In the genomic region with DNA sequence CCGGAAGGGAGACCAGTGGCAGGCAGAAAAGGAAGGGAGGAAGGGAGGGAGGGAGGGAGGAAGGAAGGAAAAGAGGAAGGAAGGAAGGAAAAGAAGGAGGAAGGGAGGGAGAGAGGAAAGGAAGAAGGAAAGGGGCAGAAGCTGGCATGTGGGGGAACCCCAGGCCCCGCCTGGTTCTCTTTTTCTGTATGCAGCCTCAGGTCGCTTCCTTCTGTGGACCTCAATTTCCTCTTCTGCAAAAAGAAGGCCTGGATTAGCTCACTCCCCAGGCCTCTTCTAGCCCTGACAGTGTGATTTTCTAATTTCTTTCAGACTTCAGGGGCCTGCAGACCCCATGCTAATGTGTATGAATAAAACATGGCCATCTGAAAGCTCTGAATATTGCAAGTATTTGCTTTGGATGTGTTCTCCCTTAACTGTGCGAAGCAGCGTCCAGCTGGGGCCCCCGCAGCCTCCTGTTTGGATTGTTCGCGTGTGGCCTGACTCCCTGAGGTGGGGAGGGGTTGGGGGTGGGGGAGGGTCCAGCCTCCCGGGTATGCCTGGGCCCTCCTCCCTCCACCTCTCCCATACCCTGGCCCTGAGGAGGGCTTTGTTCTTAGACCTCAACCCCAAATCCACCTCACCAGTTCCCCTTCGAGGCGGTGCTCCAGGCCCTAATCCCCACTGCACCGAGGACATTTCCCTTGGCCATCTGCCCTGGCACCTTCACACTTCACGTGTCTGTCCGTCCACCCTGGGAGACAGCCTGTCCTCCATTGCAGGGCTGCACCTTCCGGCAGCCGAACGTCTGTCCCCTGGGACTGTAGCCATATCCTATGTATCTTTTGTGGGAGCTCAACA, we compare ENCODE assay signal across 15 cellular contexts.
DNase-seq lines count a peak whose midpoint lies in the region; ATAC-seq, FAIRE-seq and TF ChIP-seq lines count a peak whose summit lies in the region.
"Had no signal": no experiment of that assay in that cellular context is flagged by ENCODE, and none has a peak within 500 bp of the region (broad histone marks: within the 10 kb centered on the region; RNA-seq: fewer than 3 reads in every experiment).

No MANE protein-coding gene starts in this region.

- no peak for TF ChIP-seq EP300 in tibial nerve (IDR thresholded peaks at IDR 0.05)

- H3K4me3 Mint-ChIP-seq in WTC11 (no peak overlapping the region), neural crest cell (no peak overlapping the region)
- H3K4me3 Mint-ChIP-seq: activated CD4-positive, alpha-beta memory T cell treated with anti-CD3 and anti-CD28 coated beads for 36 hours; activated T-helper 17 cell treated with anti-CD3 and anti-CD28 coated beads, Interleukin-2, amount 50 U/mL, for 72 hours had no signal

- H3K36me3 ChIP-seq in tibial nerve: no peaks in the 10 kb centered on the region

- H3K27me3 Mint-ChIP-seq in WTC11 (ENCODE audit: low read depth) (peaks cover 3% of the 10 kb centered on the region; the same call in 1 of the 2 replicates), neural crest cell (ENCODE audit: low read depth) (no peaks in the 10 kb centered on the region)
- H3K27me3 Mint-ChIP-seq: activated CD4-positive, alpha-beta memory T cell treated with anti-CD3 and anti-CD28 coated beads for 36 hours; activated T-helper 17 cell treated with anti-CD3 and anti-CD28 coated beads, Interleukin-2, amount 50 U/mL, for 72 hours had no signal

- H3K4me1 ChIP-seq in tibial nerve: peaks cover 0 to 4% (median 0%) of the 10 kb centered on the region in 4 donors

- no peak overlapping the region for H3K4me3 ChIP-seq in NB4 (ENCODE audit: low read depth, low read length)
- no peak overlapping the region for H3K4me3 ChIP-seq in tibial nerve

- no peaks in the 10 kb centered on the region for H3K36me3 Mint-ChIP-seq in WTC11
- H3K36me3 Mint-ChIP-seq in neural crest cell (ENCODE audit: low read depth): no peaks in the 10 kb centered on the region
- H3K36me3 Mint-ChIP-seq: activated CD4-positive, alpha-beta memory T cell treated with anti-CD3 and anti-CD28 coated beads for 36 hours had no signal

- no peaks in the 10 kb centered on the region for H3K9me3 Mint-ChIP-seq in WTC11
- peaks cover 6% of the 10 kb centered on the region for H3K9me3 Mint-ChIP-seq in neural crest cell
- H3K9me3 Mint-ChIP-seq: activated CD4-positive, alpha-beta memory T cell treated with anti-CD3 and anti-CD28 coated beads for 36 hours; activated T-helper 17 cell treated with anti-CD3 and anti-CD28 coated beads, Interleukin-2, amount 50 U/mL, for 72 hours had no signal

- H3K4me1 Mint-ChIP-seq in WTC11 (peaks cover 7% of the 10 kb centered on the region), neural crest cell (peaks cover 8% of the 10 kb centered on the region)
- H3K4me1 Mint-ChIP-seq: activated T-helper 17 cell treated with anti-CD3 and anti-CD28 coated beads, Interleukin-2, amount 50 U/mL, for 72 hours had no signal

- ATAC-seq in WTC11 (peak; percentile 46; the same call in 1 of the 2 replicates), HG02884 (IDR thresholded peaks at IDR 0.05; ENCODE audit: unreplicated experiment) (no peak)
- ATAC-seq: activated T-helper 17 cell treated with anti-CD3 and anti-CD28 coated beads, Interleukin-2, amount 50 U/mL, for 72 hours had no signal

- DNase-seq in NCI-H2081 (lab: John Stamatoyannopoulos, UW): peak; percentile 32 to 61
- no peak for DNase-seq in NCI-H2081 treated with DMSO at 0.1 percent for 48 hours (lab: John Stamatoyannopoulos, UW)
- DNase-seq in NB4 (ENCODE audit: low read depth): peak; percentile 71
- DNase-seq in WTC11 (ENCODE audit: low spot score): no peak
- no peak for DNase-seq in neural crest cell (ENCODE audit: low read depth, low spot score)
- no peak for DNase-seq in RCC 7860 (ENCODE audit: low spot score)
- no peak for DNase-seq in tibial nerve (ENCODE audit: low spot score in 2 of 2)
- DNase-seq: activated CD4-positive, alpha-beta memory T cell treated with anti-CD3 and anti-CD28 coated beads for 36 hours; hippocampal formation; T-helper 2 cell had no signal

- TF ChIP-seq CTCF in NB4 (IDR thresholded peaks at IDR 0.05; ENCODE audit: low read depth, low read length) (no peak), WTC11 (IDR thresholded peaks at IDR 0.05) (no peak), neural crest cell (conservative IDR thresholded peaks at IDR 0.05) (no peak), tibial nerve (IDR thresholded peaks at IDR 0.05) (no peak)

- no peak for TF ChIP-seq POLR2A in NB4 (IDR thresholded peaks at IDR 0.05; ENCODE audit: extremely low read depth, insufficient read length)
- TF ChIP-seq POLR2A in tibial nerve (IDR thresholded peaks at IDR 0.05): no peak

- no peaks in the 10 kb centered on the region for H3K9me3 ChIP-seq in tibial nerve

- H3K27me3 ChIP-seq in tibial nerve: no peaks in the 10 kb centered on the region

- no peak overlapping the region for H3K27ac ChIP-seq in tibial nerve
- H3K27ac ChIP-seq: KMS-11 had no signal

- WGBS in tibial nerve, 2 donors: 56 to 59% methylated on average over 16 to 17 of the region's 17 CpGs

- POLR2A ChIA-PET in WTC11 (lab: Charles Lee): no interaction called here

- no peak for FAIRE-seq in RCC 7860 (lab: Jason Lieb, UNC)
- FAIRE-seq: A204.1, H54 had no signal

- CTCF ChIA-PET in WTC11 (lab: Charles Lee): interaction anchor here (1.3 kb wide), 1 partner anchor 116 kb away, joined by 3 read pairs; no protein-coding TSS in a partner anchor

- H3K27ac Mint-ChIP-seq in WTC11: no peak overlapping the region; the same call in 1 of the 2 replicates
- H3K27ac Mint-ChIP-seq in neural crest cell (ENCODE audit: unreplicated experiment): peak overlapping the region; percentile 6
- H3K27ac Mint-ChIP-seq: activated CD4-positive, alpha-beta memory T cell treated with anti-CD3 and anti-CD28 coated beads for 36 hours; activated T-helper 17 cell treated with anti-CD3 and anti-CD28 coated beads, Interleukin-2, amount 50 U/mL, for 72 hours had no signal

TF ChIP-seq in WTC11, 78 proteins besides CTCF, POLR2A, EP300 and RAD21:
- TF ChIP-seq ZNF423 (CRISPR knock-in tag; IDR thresholded peaks at IDR 0.05) (peak; percentile 86), JAZF1 (CRISPR knock-in tag; IDR thresholded peaks at IDR 0.05) (no peak), FOXK1 (CRISPR knock-in tag; IDR thresholded peaks at IDR 0.05) (no peak), RELA (CRISPR knock-in tag; IDR thresholded peaks at IDR 0.05; ENCODE audit: borderline replicate concordance) (no peak)
- TF ChIP-seq, protein P1, sequence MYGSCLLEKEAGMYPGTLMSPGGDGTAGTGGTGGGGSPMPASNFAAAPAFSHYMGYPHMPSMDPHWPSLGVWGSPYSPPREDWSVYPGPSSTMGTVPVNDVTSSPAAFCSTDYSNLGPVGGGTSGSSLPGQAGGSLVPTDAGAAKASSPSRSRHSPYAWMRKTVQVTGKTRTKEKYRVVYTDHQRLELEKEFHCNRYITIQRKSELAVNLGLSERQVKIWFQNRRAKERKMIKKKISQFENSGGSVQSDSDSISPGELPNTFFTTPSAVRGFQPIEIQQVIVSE (CRISPR knock-in tag; IDR thresholded peaks at IDR 0.05; ENCODE audit: borderline replicate concordance): no peak

Comparison
In these comparisons a context has a peak if more than half of its experiments do, and no peak if none do; other contexts are left out.
1. DNase-seq: peak in NCI-H2081 (2 of 2) and NB4 (single experiment); none in NCI-H2081 treated with DMSO at 0.1 percent for 48 hours (single experiment), WTC11 (single experiment), neural crest cell (single experiment), RCC 7860 (single experiment) and tibial nerve (0 of 2).